Comparison of ENCODE assay signal across 8 cellular contexts in the genomic region with DNA sequence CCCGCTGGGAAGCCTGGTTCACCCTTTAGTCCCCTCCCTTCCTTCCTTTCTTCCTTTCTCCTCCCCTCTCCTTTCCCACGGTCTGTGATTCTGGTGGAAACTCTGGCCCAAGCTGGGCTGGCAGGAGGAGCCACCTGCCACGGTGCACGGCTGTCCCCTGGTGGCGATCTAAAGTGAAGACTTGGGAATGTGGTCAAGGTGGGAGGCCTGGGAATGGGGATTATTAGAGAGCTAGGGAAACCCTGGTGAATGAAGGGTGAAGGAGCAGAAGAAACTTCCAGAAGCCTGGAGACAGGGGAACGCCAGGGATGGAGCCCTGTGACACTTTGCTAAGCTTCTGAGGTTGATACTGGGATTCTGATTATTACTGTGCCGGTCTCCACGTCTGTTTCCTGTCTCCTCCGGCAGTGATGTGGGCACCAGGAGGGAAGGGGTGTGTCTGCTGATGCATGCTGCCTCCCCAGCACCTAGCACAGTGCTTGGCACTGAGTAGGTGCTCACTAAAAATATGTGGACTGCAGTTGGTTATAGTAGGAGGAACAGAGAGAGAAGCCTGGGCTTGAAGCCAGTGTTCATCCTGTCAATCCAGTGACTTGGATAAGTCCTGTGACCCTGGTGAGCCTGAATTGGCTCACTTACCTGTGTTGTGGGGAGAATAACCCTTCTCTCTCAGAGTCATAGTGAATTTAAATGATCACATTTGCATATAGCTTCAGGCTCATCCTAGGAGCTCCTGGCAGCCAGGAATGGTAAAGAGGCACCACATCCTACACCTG.
DNase-seq lines count a peak whose midpoint lies in the region; ATAC-seq and TF ChIP-seq lines count a peak whose summit lies in the region.

No MANE protein-coding gene starts in this region.

- H4K20me1 ChIP-seq in PC-3 (ENCODE audit: low read length), result no peaks in the 10 kb centered on the region
- no peaks in the 10 kb centered on the region for H4K20me1 ChIP-seq in neural progenitor cell (ENCODE audit: low read depth)

- no peaks in the 10 kb centered on the region for H3K9me2 ChIP-seq in PC-3 (replicated peaks; ENCODE audit: low read length)

- H3K4me2 ChIP-seq in PC-3 (ENCODE audit: low read length) (peak overlapping the region; percentile 39; the same call in 1 of the 2 replicates), neural progenitor cell (no peak overlapping the region)

- no peaks in the 10 kb centered on the region for H3K36me3 Mint-ChIP-seq in CD8-positive, alpha-beta memory T cell
- no peaks in the 10 kb centered on the region for H3K36me3 Mint-ChIP-seq in activated T-helper 17 cell treated with anti-CD3 and anti-CD28 coated beads, Interleukin-2, amount 50 U/mL, for 72 hours (ENCODE audit: low read depth)
- no peaks in the 10 kb centered on the region for H3K36me3 Mint-ChIP-seq in neural progenitor cell

- H3K9me3 ChIP-seq in CD8-positive, alpha-beta memory T cell (ENCODE audit: low read length), result no peaks in the 10 kb centered on the region
- H3K9me3 ChIP-seq in PC-3 (ENCODE audit: low read length) (no peaks in the 10 kb centered on the region), neural progenitor cell (ENCODE audit: low read depth) (no peaks in the 10 kb centered on the region), suprapubic skin (no peaks in the 10 kb centered on the region)

- peaks cover 8% of the 10 kb centered on the region for H3K4me1 ChIP-seq in CD8-positive, alpha-beta memory T cell (ENCODE audit: insufficient read depth, low read length)
- H3K4me1 ChIP-seq in PC-3 (ENCODE audit: insufficient read depth, low read length) (no peaks in the 10 kb centered on the region), neural progenitor cell (no peaks in the 10 kb centered on the region), suprapubic skin (peaks cover 11% of the 10 kb centered on the region)

- peak overlapping the region in 2 of 8 donors; percentile 43 to 58 for H3K27ac Mint-ChIP-seq in CD8-positive, alpha-beta memory T cell
- peak overlapping the region; percentile 68 for H3K27ac Mint-ChIP-seq in activated T-helper 17 cell treated with anti-CD3 and anti-CD28 coated beads, Interleukin-2, amount 50 U/mL, for 72 hours
- peak overlapping the region; percentile 67 for H3K27ac Mint-ChIP-seq in neural progenitor cell

- H3F3A ChIP-seq in PC-3 (ENCODE audit: low read length, unreplicated experiment), result no peaks in the 10 kb centered on the region
- H3F3A ChIP-seq in neural progenitor cell (ENCODE audit: low read depth), result peaks cover 3% of the 10 kb centered on the region

- H3K4me1 Mint-ChIP-seq in CD8-positive, alpha-beta memory T cell, result peaks cover 5 to 9% (median 5%) of the 10 kb centered on the region in 3 donors
- peaks cover 12% of the 10 kb centered on the region for H3K4me1 Mint-ChIP-seq in activated T-helper 17 cell treated with anti-CD3 and anti-CD28 coated beads, Interleukin-2, amount 50 U/mL, for 72 hours
- H3K4me1 Mint-ChIP-seq in neural progenitor cell, result peaks cover 3% of the 10 kb centered on the region

- H3K4me3 ChIP-seq in CD8-positive, alpha-beta memory T cell (ENCODE audit: low read length), result no peak overlapping the region
- no peak overlapping the region for H3K4me3 ChIP-seq in PC-3 (ENCODE audit: low read length)
- no peak overlapping the region for H3K4me3 ChIP-seq in neural progenitor cell
- H3K4me3 ChIP-seq in suprapubic skin, result no peak overlapping the region

- BruUV-seq in PC-3 (replicated peaks; lab: Mats Ljungman, UMichigan), result no TSS peak

- no peaks in the 10 kb centered on the region for H3K9me3 Mint-ChIP-seq in CD8-positive, alpha-beta memory T cell
- H3K9me3 Mint-ChIP-seq in activated T-helper 17 cell treated with anti-CD3 and anti-CD28 coated beads, Interleukin-2, amount 50 U/mL, for 72 hours, result no peaks in the 10 kb centered on the region
- no peaks in the 10 kb centered on the region for H3K9me3 Mint-ChIP-seq in neural progenitor cell

- 11% methylated on average over 7 of the region's 9 CpGs for WGBS in suprapubic skin

- no peak for TF ChIP-seq POLR2A in suprapubic skin (IDR thresholded peaks at IDR 0.05)

- no peak overlapping the region for H3K27ac ChIP-seq in CD8-positive, alpha-beta memory T cell (ENCODE audit: low read depth, low read length)
- H3K27ac ChIP-seq in PC-3 (ENCODE audit: low read length), result no peak overlapping the region
- H3K27ac ChIP-seq in neural progenitor cell, result no peak overlapping the region
- no peak overlapping the region for H3K27ac ChIP-seq in suprapubic skin

- no peak for TF ChIP-seq EP300 in suprapubic skin (IDR thresholded peaks at IDR 0.05)

- H3K27me3 ChIP-seq in CD8-positive, alpha-beta memory T cell (ENCODE audit: insufficient read depth, low read length, poor library complexity, severe bottlenecking), result no peaks in the 10 kb centered on the region
- no peaks in the 10 kb centered on the region for H3K27me3 ChIP-seq in PC-3 (ENCODE audit: low read length)
- no peaks in the 10 kb centered on the region for H3K27me3 ChIP-seq in neural progenitor cell
- H3K27me3 ChIP-seq in suprapubic skin, result no peaks in the 10 kb centered on the region

- intact Hi-C loops in PC-3 (cut with micrococcal nuclease), result loop anchor here (1.0 kb wide), 2 partner anchors 113 to 136 kb away; no protein-coding TSS in a partner anchor

- H3K36me3 ChIP-seq in CD8-positive, alpha-beta memory T cell (ENCODE audit: insufficient read depth, low read length), result no peaks in the 10 kb centered on the region
- H3K36me3 ChIP-seq in PC-3 (ENCODE audit: low read depth, low read length), result no peaks in the 10 kb centered on the region
- H3K36me3 ChIP-seq in neural progenitor cell, result no peaks in the 10 kb centered on the region
- no peaks in the 10 kb centered on the region for H3K36me3 ChIP-seq in suprapubic skin

- no peak overlapping the region for H3K9ac ChIP-seq in PC-3 (ENCODE audit: low read length)
- no peak overlapping the region for H3K9ac ChIP-seq in neural progenitor cell

- CTCF ChIA-PET in CD8-positive, alpha-beta memory T cell (lab: Charles Lee), result interaction anchor here (0.7 to 11.8 kb wide), 39 partner anchors 8 to 288 kb away, joined by 3 to 253 read pairs (median 7); no protein-coding TSS in a partner anchor
- CTCF ChIA-PET in PC-3 (lab: Charles Lee), result interaction anchor here (0.5 to 1.8 kb wide), 14 partner anchors 23 to 232 kb away, joined by 3 to 35 read pairs (median 5); no protein-coding TSS in a partner anchor

- POLR2A ChIA-PET in CD8-positive, alpha-beta memory T cell (lab: Charles Lee), result interaction anchor here (1.2 kb wide), 1 partner anchor 113 kb away, joined by 8 read pairs; no protein-coding TSS in a partner anchor
- POLR2A ChIA-PET in PC-3 (lab: Charles Lee; ENCODE audit: unreplicated experiment), result no interaction called here

- H2AFZ ChIP-seq in PC-3 (ENCODE audit: low read length), result 0 out of 2 replicates have a peak overlapping the region, but pooled peaks have one; percentile 24
- no peak overlapping the region for H2AFZ ChIP-seq in neural progenitor cell (replicated peaks)

- ATAC-seq in PC-3 (peak; percentile 95), HG03280 (IDR thresholded peaks at IDR 0.05; ENCODE audit: unreplicated experiment) (no peak)
- peak; percentile 96 for ATAC-seq in activated T-helper 17 cell treated with anti-CD3 and anti-CD28 coated beads, Interleukin-2, amount 50 U/mL, for 72 hours (replicated peaks)

- TF ChIP-seq CTCF in PC-3 (conservative IDR thresholded peaks at IDR 0.05; ENCODE audit: low read depth, low read length) (peak; percentile 99), neural progenitor cell (IDR thresholded peaks at IDR 0.05) (peak; percentile 100), suprapubic skin (IDR thresholded peaks at IDR 0.05) (peak; percentile 91 to 99)

- peak; percentile 47 to 74 (median 57) for DNase-seq in CD8-positive, alpha-beta memory T cell
- peak in 47 of 76 experiments; percentile 8 to 67 (median 38) for DNase-seq in HUDEP-2 (lab: John Stamatoyannopoulos, UW; ENCODE audit: unreplicated experiment in 76 of 76)
- peak; percentile 88 for DNase-seq in PC-3
- peak; percentile 73 for DNase-seq in fibroblast of the conjunctiva (ENCODE audit: low read depth)
- peak; percentile 92 for DNase-seq in neural progenitor cell (ENCODE audit: low spot score)
- DNase-seq in suprapubic skin (ENCODE audit: low spot score in 2 of 2), result peak; percentile 81 to 87

- H3K79me2 ChIP-seq in PC-3 (ENCODE audit: low read length), result no peaks in the 10 kb centered on the region
- no peaks in the 10 kb centered on the region for H3K79me2 ChIP-seq in neural progenitor cell (ENCODE audit: low read depth)

- H3K27me3 Mint-ChIP-seq in CD8-positive, alpha-beta memory T cell, result peaks cover 0 to 5% of the 10 kb centered on the region in 2 donors
- no peaks in the 10 kb centered on the region for H3K27me3 Mint-ChIP-seq in activated T-helper 17 cell treated with anti-CD3 and anti-CD28 coated beads, Interleukin-2, amount 50 U/mL, for 72 hours
- peaks cover 3% of the 10 kb centered on the region for H3K27me3 Mint-ChIP-seq in neural progenitor cell (ENCODE audit: insufficient read depth, low read depth)

- H3K4me3 Mint-ChIP-seq in CD8-positive, alpha-beta memory T cell, result peak overlapping the region in 2 of 7 donors; percentile 51 to 58
- H3K4me3 Mint-ChIP-seq in activated T-helper 17 cell treated with anti-CD3 and anti-CD28 coated beads, Interleukin-2, amount 50 U/mL, for 72 hours, result peak overlapping the region; percentile 46
- no peak overlapping the region for H3K4me3 Mint-ChIP-seq in neural progenitor cell

Comparison
In these comparisons a context has a peak if more than half of its experiments do, and no peak if none do; other contexts are left out.
1. DNase-seq: peak in every context shown above with its lines; median percentile 92 in neural progenitor cell; 88 in PC-3; 84 in suprapubic skin; 73 in fibroblast of the conjunctiva; 57 in CD8-positive, alpha-beta memory T cell; 38 in HUDEP-2.